ENCODE assay signal across 14 cellular contexts in the genomic region with DNA sequence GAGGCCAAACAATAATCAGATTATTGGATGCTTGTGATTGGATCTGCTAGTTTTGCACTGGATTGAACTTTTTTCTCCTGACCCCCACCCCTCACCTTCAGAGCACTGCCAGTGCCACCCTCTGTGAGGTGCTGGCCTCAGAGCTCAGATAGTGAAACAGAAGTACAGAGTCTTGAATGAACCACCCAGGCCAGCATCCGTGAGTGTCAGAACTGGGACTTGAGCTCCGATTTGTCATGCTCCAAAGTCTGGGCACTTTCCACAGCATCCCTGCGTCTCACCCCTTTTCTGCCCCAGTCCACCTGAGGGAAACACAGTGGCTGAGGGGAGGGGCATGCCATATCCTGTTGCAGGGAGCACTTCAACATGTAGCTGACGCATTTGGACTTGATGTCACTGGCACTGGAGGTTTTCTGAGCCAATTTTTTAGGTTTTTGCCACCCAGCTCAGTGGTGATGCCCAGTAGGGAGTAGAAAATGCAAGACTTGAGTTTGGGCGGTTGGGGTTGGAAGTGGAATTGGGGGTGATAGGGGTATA.
"Had no signal": no experiment of that assay in that cellular context is flagged by ENCODE, and none has a peak within 500 bp of the region (broad histone marks: within the 10 kb centered on the region; RNA-seq: fewer than 3 reads in every experiment).

No MANE protein-coding gene starts in this region.

- H3K9me3 ChIP-seq: mucosa of descending colon had no signal

- H3K27ac ChIP-seq: cardiac muscle cell had no signal

- H3K27me3 ChIP-seq: cardiac muscle cell had no signal

- H3K9me3 Mint-ChIP-seq: natural killer cell; stimulated activated memory B cell treated with anti-CD40 and anti-IgM and Interleukin-4, amounts not matched to agents 10 μg/mL and 1 μg/mL and 100 μg/mL, for 72 hours had no signal

- H3K4me3 Mint-ChIP-seq: activated CD8-positive, alpha-beta memory T cell treated with anti-CD3 and anti-CD28 coated beads, Interleukin-2, amount 10 ng/mL, durations not matched to agents 7 days and 5 days; natural killer cell; stimulated activated memory B cell treated with anti-CD40 and anti-IgM and Interleukin-4, amounts not matched to agents 10 μg/mL and 1 μg/mL and 100 μg/mL, for 72 hours had no signal

- H3K27ac Mint-ChIP-seq: activated CD8-positive, alpha-beta memory T cell treated with anti-CD3 and anti-CD28 coated beads, Interleukin-2, amount 10 ng/mL, durations not matched to agents 7 days and 5 days; natural killer cell; progenitor cell of endocrine pancreas; stimulated activated memory B cell treated with anti-CD40 and anti-IgM and Interleukin-4, amounts not matched to agents 10 μg/mL and 1 μg/mL and 100 μg/mL, for 72 hours had no signal

- H3K36me3 Mint-ChIP-seq: activated CD8-positive, alpha-beta memory T cell treated with anti-CD3 and anti-CD28 coated beads, Interleukin-2, amount 10 ng/mL, durations not matched to agents 7 days and 5 days; natural killer cell; stimulated activated memory B cell treated with anti-CD40 and anti-IgM and Interleukin-4, amounts not matched to agents 10 μg/mL and 1 μg/mL and 100 μg/mL, for 72 hours had no signal

- DNase-seq: foreskin melanocyte, head of caudate nucleus, natural killer cell, nucleus accumbens, right cardiac atrium, SHP77, small intestine, trophoblast cell had no signal

- H3K27me3 Mint-ChIP-seq: stimulated activated memory B cell treated with anti-CD40 and anti-IgM and Interleukin-4, amounts not matched to agents 10 μg/mL and 1 μg/mL and 100 μg/mL, for 72 hours had no signal

- ATAC-seq: left lobe of liver; mucosa of descending colon; natural killer cell; right cardiac atrium; stimulated activated memory B cell treated with anti-CD40 and anti-IgM and Interleukin-4, amounts not matched to agents 10 μg/mL and 1 μg/mL and 100 μg/mL, for 72 hours had no signal

- H3K4me3 ChIP-seq: cardiac muscle cell, mucosa of descending colon had no signal

- H3K36me3 ChIP-seq: cardiac muscle cell had no signal
